ENCODE assay signal across 14 cellular contexts in genomic region chr11:114181752-114182151, GRCh38.
DNase-seq lines count a peak whose midpoint lies in the region; TF ChIP-seq lines count a peak whose summit lies in the region.
"Had no signal": no experiment of that assay in that cellular context is flagged by ENCODE, and none has a peak within 500 bp of the region (broad histone marks: within the 10 kb centered on the region; RNA-seq: fewer than 3 reads in every experiment).

No MANE protein-coding gene starts in this region.

- H3K9ac ChIP-seq in neuronal stem cell (ENCODE audit: low read depth, low read length, poor library complexity), result no peak overlapping the region

- no peak overlapping the region for H3K18ac ChIP-seq in neuronal stem cell (ENCODE audit: low read length)

- H3K4ac ChIP-seq in neuronal stem cell (ENCODE audit: low read length), result no peak overlapping the region

- no peak overlapping the region for H2BK12ac ChIP-seq in neuronal stem cell (ENCODE audit: low read length)

- no peak overlapping the region for H3K23ac ChIP-seq in neuronal stem cell (ENCODE audit: low read depth, low read length, poor library complexity)

- DNase-seq in activated naive CD4-positive, alpha-beta T cell treated with anti-CD3 and anti-CD28 coated beads for 36 hours, result no peak
- DNase-seq in breast epithelium (ENCODE audit: low spot score in 2 of 2) (no peak), neuronal stem cell (ENCODE audit: low spot score) (no peak), tibial nerve (ENCODE audit: low spot score in 2 of 2) (no peak), NCI-H146 treated with DMSO at 0.1 percent for 48 hours (lab: John Stamatoyannopoulos, UW; ENCODE audit: unreplicated experiment) (no peak), GM20000 (ENCODE audit: low spot score) (no peak), GM03348 (ENCODE audit: low spot score) (no peak)
- DNase-seq: Caco-2, Kasumi-1, NCI-H1694 treated with DMSO at 0.1 percent for 48 hours, NCI-H510A treated with DMSO at 0.1 percent for 48 hours, OCI-M1 had no signal

- no peaks in the 10 kb centered on the region for H3K36me3 Mint-ChIP-seq in activated naive CD4-positive, alpha-beta T cell treated with anti-CD3 and anti-CD28 coated beads, Interleukin-2, amount 50 U/mL, for 24 hours
- H3K36me3 Mint-ChIP-seq in activated naive CD4-positive, alpha-beta T cell treated with anti-CD3 and anti-CD28 coated beads for 36 hours (ENCODE audit: low read depth), result no peaks in the 10 kb centered on the region

- CTCF ChIA-PET in activated naive CD4-positive, alpha-beta T cell treated with anti-CD3 and anti-CD28 coated beads for 36 hours (lab: Charles Lee), result interaction anchor here (1.1 to 4.4 kb wide), 8 partner anchors 9 to 286 kb away, joined by 3 to 22 read pairs (median 6); no protein-coding TSS in a partner anchor

- H3K9me3 Mint-ChIP-seq in activated naive CD4-positive, alpha-beta T cell treated with anti-CD3 and anti-CD28 coated beads, Interleukin-2, amount 50 U/mL, for 24 hours, result no peaks in the 10 kb centered on the region
- H3K9me3 Mint-ChIP-seq in activated naive CD4-positive, alpha-beta T cell treated with anti-CD3 and anti-CD28 coated beads for 36 hours, result no peaks in the 10 kb centered on the region

- H3K4me3 ChIP-seq in breast epithelium, result peak overlapping the region in 2 of 3 donors; percentile 50 to 64
- no peak overlapping the region for H3K4me3 ChIP-seq in neuronal stem cell (ENCODE audit: low read length in 2 of 2)
- no peak overlapping the region for H3K4me3 ChIP-seq in tibial nerve

- H4K91ac ChIP-seq in neuronal stem cell (ENCODE audit: low read depth, low read length, poor library complexity), result no peak overlapping the region

- no peaks in the 10 kb centered on the region for H3K36me3 ChIP-seq in breast epithelium
- H3K36me3 ChIP-seq in neuronal stem cell (replicated peaks in 1 of 2; ENCODE audit: control insufficient read depth in 2 of 2, insufficient read depth in 2 of 2, low read length in 2 of 2), result peaks cover 2 to 10% of the 10 kb centered on the region in 2 donors
- peaks cover 0 to 34% (median 0%) of the 10 kb centered on the region in 3 donors for H3K36me3 ChIP-seq in tibial nerve
- H3K36me3 ChIP-seq: ovary had no signal

- H3K4me3 Mint-ChIP-seq in activated naive CD4-positive, alpha-beta T cell treated with anti-CD3 and anti-CD28 coated beads, Interleukin-2, amount 50 U/mL, for 24 hours, result no peak overlapping the region
- no peak overlapping the region for H3K4me3 Mint-ChIP-seq in activated naive CD4-positive, alpha-beta T cell treated with anti-CD3 and anti-CD28 coated beads for 36 hours

- no peak for TF ChIP-seq POLR2A in breast epithelium (IDR thresholded peaks at IDR 0.05)
- no peak for TF ChIP-seq POLR2A in tibial nerve (IDR thresholded peaks at IDR 0.05)

- H2BK5ac ChIP-seq in neuronal stem cell (ENCODE audit: low read length), result no peak overlapping the region

- peak in 1 of 2 donors; percentile 27 for TF ChIP-seq EP300 in tibial nerve (IDR thresholded peaks at IDR 0.05)

- intact Hi-C loops in activated naive CD4-positive, alpha-beta T cell treated with anti-CD3 and anti-CD28 coated beads for 36 hours (cut with micrococcal nuclease), result loop anchor here (5.0 kb wide), 2 partner anchors 81 to 304 kb away; partner anchors contain the start of gene USP28
- intact Hi-C loops in breast epithelium (cut with DNase I; ENCODE audit: low total_unique reads), result no loop called here

- peak overlapping the region; percentile 12 for H2BK15ac ChIP-seq in neuronal stem cell (ENCODE audit: low read length)

- no peaks in the 10 kb centered on the region for H3K27me3 ChIP-seq in breast epithelium
- H3K27me3 ChIP-seq in neuronal stem cell (ENCODE audit: control insufficient read depth in 3 of 3, insufficient read depth in 3 of 3, low read depth in 1 of 3, low read length in 3 of 3), result no peaks in the 10 kb centered on the region
- no peaks in the 10 kb centered on the region for H3K27me3 ChIP-seq in tibial nerve
- H3K27me3 ChIP-seq: ovary had no signal

- peak overlapping the region; percentile 95 to 96 for H3K27ac ChIP-seq in breast epithelium
- no peak overlapping the region for H3K27ac ChIP-seq in neuronal stem cell (replicated peaks; ENCODE audit: low read length)
- peak overlapping the region; percentile 84 to 99 (median 98) for H3K27ac ChIP-seq in tibial nerve

- no peak for TF ChIP-seq CTCF in breast epithelium (IDR thresholded peaks at IDR 0.05)
- no peak for TF ChIP-seq CTCF in tibial nerve (IDR thresholded peaks at IDR 0.05)
- no peak for TF ChIP-seq CTCF in GM20000 (IDR thresholded peaks at IDR 0.05; ENCODE audit: extremely low read depth, missing control alignments)

- peak overlapping the region; percentile 65 for H3K27ac Mint-ChIP-seq in activated naive CD4-positive, alpha-beta T cell treated with anti-CD3 and anti-CD28 coated beads, Interleukin-2, amount 50 U/mL, for 24 hours
- H3K27ac Mint-ChIP-seq in activated naive CD4-positive, alpha-beta T cell treated with anti-CD3 and anti-CD28 coated beads for 36 hours, result no peak overlapping the region

- H2AFZ ChIP-seq in neuronal stem cell (ENCODE audit: low read length), result no peak overlapping the region

- H2AK5ac ChIP-seq in neuronal stem cell (ENCODE audit: low read depth, low read length), result no peak overlapping the region

- H3K4me1 Mint-ChIP-seq in activated naive CD4-positive, alpha-beta T cell treated with anti-CD3 and anti-CD28 coated beads, Interleukin-2, amount 50 U/mL, for 24 hours, result peaks cover 89% of the 10 kb centered on the region
- H3K4me1 Mint-ChIP-seq in activated naive CD4-positive, alpha-beta T cell treated with anti-CD3 and anti-CD28 coated beads for 36 hours (ENCODE audit: low read depth), result peaks cover 66% of the 10 kb centered on the region

- WGBS in neuronal stem cell (ENCODE audit: extremely low coverage in 2 of 2, insufficient read length in 2 of 2, insufficient replicate concordance in 1 of 2), 2 donors, result no CpG with 5 or more reads among the region's 8 CpGs
- WGBS in tibial nerve, 2 donors, result 92 to 93% methylated on average over 8 of the region's 8 CpGs

- peaks cover 11 to 41% of the 10 kb centered on the region in 2 donors for H3K4me1 ChIP-seq in breast epithelium
- H3K4me1 ChIP-seq in neuronal stem cell (ENCODE audit: control insufficient read depth in 2 of 2, insufficient read depth in 1 of 2, low read depth in 1 of 2, low read length in 2 of 2), result peaks cover 24 to 26% of the 10 kb centered on the region in 2 donors
- peaks cover 0 to 85% (median 59%) of the 10 kb centered on the region in 4 donors for H3K4me1 ChIP-seq in tibial nerve

- H3K4me2 ChIP-seq in neuronal stem cell (ENCODE audit: insufficient read depth, low read length, poor library complexity, severe bottlenecking), result no peak overlapping the region

- no peak overlapping the region for H4K8ac ChIP-seq in neuronal stem cell (ENCODE audit: low read depth, low read length)

- H3K14ac ChIP-seq in neuronal stem cell (ENCODE audit: low read length), result no peak overlapping the region

- H3K9me3 ChIP-seq in breast epithelium (no peaks in the 10 kb centered on the region), neuronal stem cell (replicated peaks in 1 of 2; ENCODE audit: control insufficient read depth in 2 of 2, insufficient read depth in 1 of 2, low read depth in 1 of 2, low read length in 2 of 2) (peaks cover 0 to 12% of the 10 kb centered on the region in 2 donors), tibial nerve (no peaks in the 10 kb centered on the region)
- H3K9me3 ChIP-seq: Caco-2, ovary had no signal

- no peak overlapping the region for H2BK120ac ChIP-seq in neuronal stem cell (ENCODE audit: low read depth, low read length)

- peaks cover 3% of the 10 kb centered on the region for H3K79me1 ChIP-seq in neuronal stem cell (ENCODE audit: low read depth, low read length)

- H3K27me3 Mint-ChIP-seq in activated naive CD4-positive, alpha-beta T cell treated with anti-CD3 and anti-CD28 coated beads, Interleukin-2, amount 50 U/mL, for 24 hours, result no peaks in the 10 kb centered on the region
- no peaks in the 10 kb centered on the region for H3K27me3 Mint-ChIP-seq in activated naive CD4-positive, alpha-beta T cell treated with anti-CD3 and anti-CD28 coated beads for 36 hours (ENCODE audit: low read depth)

Comparison
In these comparisons a context has a peak if more than half of its experiments do, and no peak if none do; other contexts are left out.
1. H3K4me3 ChIP-seq: peak in breast epithelium (2 of 3); none in neuronal stem cell (0 of 2) and tibial nerve (0 of 4).